9 cellular contexts compared by ENCODE assay signal in the genomic region with DNA sequence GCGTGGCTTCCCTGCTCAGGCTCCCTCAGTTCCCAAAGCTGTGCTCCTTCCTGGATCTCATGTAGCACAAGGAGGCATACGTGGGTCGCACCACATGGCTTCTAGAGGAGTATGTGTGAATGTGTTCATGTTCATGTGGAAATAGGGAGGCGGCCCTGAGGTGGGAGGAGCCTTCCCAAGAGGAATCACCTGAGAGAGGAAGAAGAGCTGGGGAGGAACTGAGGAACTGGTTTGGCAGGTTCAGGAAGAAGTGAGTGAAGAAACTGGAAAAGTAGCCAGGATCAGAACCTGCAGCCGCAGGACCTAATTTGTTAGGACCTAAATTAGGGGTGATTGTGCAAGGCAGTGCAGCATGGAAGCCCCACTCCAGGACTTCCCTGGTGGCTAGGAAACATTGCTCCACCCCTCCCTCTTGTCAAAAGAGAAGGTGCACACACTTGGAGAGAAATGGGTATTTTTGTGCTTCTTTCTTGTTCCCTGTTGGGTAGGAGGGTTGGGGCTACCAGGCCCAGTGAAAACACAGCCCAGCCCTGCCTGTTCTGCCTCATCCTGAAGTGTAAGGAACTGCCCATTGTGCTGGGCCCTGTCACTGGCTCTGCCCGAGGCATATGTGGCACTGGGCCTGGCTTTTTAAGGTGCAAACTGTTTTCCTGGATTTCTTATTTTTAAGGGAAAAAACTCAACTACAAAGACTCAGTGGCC. TPM values are rescaled to one million over a fixed set of nuclear protein-coding genes. Genes with fewer than 3 reads are reported as not detected.
A peak's percentile ranks its signal among the peaks of the same experiment; 100 is the strongest.
DNase-seq lines count a peak whose midpoint lies in the region; ATAC-seq, FAIRE-seq and TF ChIP-seq lines count a peak whose summit lies in the region.
"Had no signal": no experiment of that assay in that cellular context is flagged by ENCODE, and none has a peak within 500 bp of the region (broad histone marks: within the 10 kb centered on the region; RNA-seq: fewer than 3 reads in every experiment).

No MANE protein-coding gene starts in this region.

- H3K9me3 Mint-ChIP-seq in activated T-cell treated with anti-CD3 and anti-CD28 coated beads, Interleukin-2, amount 50 U/mL, for 24 hours: no peaks in the 10 kb centered on the region

- intact Hi-C loops in upper lobe of right lung (cut with DNase I): no loop called here

- peak overlapping the region; percentile 48 to 65 for H3K9ac ChIP-seq in mucosa of rectum (ENCODE audit: low read depth in 1 of 2, low read length in 2 of 2)

- H3K27me3 ChIP-seq in mucosa of rectum (ENCODE audit: control insufficient read depth in 2 of 2, insufficient read depth in 2 of 2, low read length in 2 of 2): no peaks in the 10 kb centered on the region
- no peaks in the 10 kb centered on the region for H3K27me3 ChIP-seq in upper lobe of right lung

- no peak for TF ChIP-seq POLR2A in GM12891 (IDR thresholded peaks at IDR 0.05; ENCODE audit: low read depth, low read length)

- no peak overlapping the region for H3K4me3 Mint-ChIP-seq in activated T-cell treated with anti-CD3 and anti-CD28 coated beads, Interleukin-2, amount 50 U/mL, for 24 hours

- DNase-seq in activated T-cell treated with anti-CD3 and anti-CD28 coated beads, Interleukin-2, amount 50 U/mL, for 24 hours: no peak
- no peak for DNase-seq in activated T-cell treated with anti-CD3 and anti-CD28 coated beads, Interleukin-2, amount 50 U/mL, for 1 hour
- peak; percentile 32 for DNase-seq in dermis blood vessel endothelial cell
- DNase-seq in upper lobe of right lung: no peak
- DNase-seq in GM12891 (ENCODE audit: insufficient read length, low spot score): no peak
- no peak for DNase-seq in stimulated activated CD8-positive, alpha-beta memory T cell treated with anti-CD3 and anti-CD28 coated beads, Interleukin-4, amount 100 ng/mL, for 48 hours
- no peak for DNase-seq in SKM-1 treated with dmso at 0.1 percent for 144 hours (lab: John Stamatoyannopoulos, UW; ENCODE audit: unreplicated experiment)

- H3K4me1 Mint-ChIP-seq in activated T-cell treated with anti-CD3 and anti-CD28 coated beads, Interleukin-2, amount 50 U/mL, for 24 hours (ENCODE audit: low read depth): peaks cover 50% of the 10 kb centered on the region

- no peaks in the 10 kb centered on the region for H3K36me3 ChIP-seq in mucosa of rectum (ENCODE audit: control insufficient read depth in 2 of 2, insufficient read depth in 2 of 2, low read length in 2 of 2)
- H3K36me3 ChIP-seq in upper lobe of right lung: no peaks in the 10 kb centered on the region

- no peak overlapping the region for H3K4me3 ChIP-seq in mucosa of rectum (ENCODE audit: low read length in 2 of 2)
- H3K4me3 ChIP-seq in upper lobe of right lung: no peak overlapping the region
- H3K4me3 ChIP-seq: SK-N-MC had no signal

- FAIRE-seq in GM12891 (lab: Jason Lieb, UNC): no peak

- peak overlapping the region; percentile 76 to 82 for H3K27ac ChIP-seq in mucosa of rectum (ENCODE audit: low read depth in 2 of 2, low read length in 2 of 2)
- peak overlapping the region; percentile 68 for H3K27ac ChIP-seq in upper lobe of right lung
- H3K27ac ChIP-seq: SK-N-MC had no signal

- H3K4me1 ChIP-seq in mucosa of rectum (ENCODE audit: control insufficient read depth in 2 of 2, insufficient read depth in 2 of 2, low read length in 2 of 2): peaks cover 31 to 33% of the 10 kb centered on the region in 2 donors
- peaks cover 22% of the 10 kb centered on the region for H3K4me1 ChIP-seq in upper lobe of right lung

- ATAC-seq in upper lobe of right lung: no peak

- no peak for TF ChIP-seq CTCF in upper lobe of right lung (IDR thresholded peaks at IDR 0.05)

- no peaks in the 10 kb centered on the region for H3K27me3 Mint-ChIP-seq in activated T-cell treated with anti-CD3 and anti-CD28 coated beads, Interleukin-2, amount 50 U/mL, for 24 hours

- H3K9me3 ChIP-seq in mucosa of rectum (ENCODE audit: control insufficient read depth in 2 of 2, low read length in 2 of 2) (no peaks in the 10 kb centered on the region), upper lobe of right lung (no peaks in the 10 kb centered on the region)

- H3K27ac Mint-ChIP-seq in activated T-cell treated with anti-CD3 and anti-CD28 coated beads, Interleukin-2, amount 50 U/mL, for 24 hours: peak overlapping the region; percentile 80

- H3K36me3 Mint-ChIP-seq in activated T-cell treated with anti-CD3 and anti-CD28 coated beads, Interleukin-2, amount 50 U/mL, for 24 hours (ENCODE audit: low read depth): peaks cover 30% of the 10 kb centered on the region

TF ChIP-seq in GM12891, 5 proteins besides CTCF, POLR2A, EP300 and RAD21:
- no peak for TF ChIP-seq POU2F2 (IDR thresholded peaks at IDR 0.05; ENCODE audit: low read depth, low read length)
- no peak for TF ChIP-seq POLR2AphosphoS5 (IDR thresholded peaks at IDR 0.05; ENCODE audit: low read depth, low read length)
- TF ChIP-seq TAF1 (IDR thresholded peaks at IDR 0.05; ENCODE audit: low read depth, low read length): no peak
- TF ChIP-seq PAX5 (IDR thresholded peaks at IDR 0.05; ENCODE audit: insufficient read depth, low read length, severe bottlenecking): no peak
- no peak for TF ChIP-seq SPI1 (IDR thresholded peaks at IDR 0.05; ENCODE audit: low read depth, low read length)

RNA-seq across cellular contexts. Expression of gene SYNJ2, which starts 20.7 kb away (rescaled TPM):
- total RNA-seq in dermis blood vessel endothelial cell (29.6 and 34.7 TPM in 2 replicates), upper lobe of right lung (7.2 TPM)
- polyA plus RNA-seq in GM12891 (2012; ENCODE audit: low read depth, missing spikeins): 0.65 TPM
